In the genomic region with DNA sequence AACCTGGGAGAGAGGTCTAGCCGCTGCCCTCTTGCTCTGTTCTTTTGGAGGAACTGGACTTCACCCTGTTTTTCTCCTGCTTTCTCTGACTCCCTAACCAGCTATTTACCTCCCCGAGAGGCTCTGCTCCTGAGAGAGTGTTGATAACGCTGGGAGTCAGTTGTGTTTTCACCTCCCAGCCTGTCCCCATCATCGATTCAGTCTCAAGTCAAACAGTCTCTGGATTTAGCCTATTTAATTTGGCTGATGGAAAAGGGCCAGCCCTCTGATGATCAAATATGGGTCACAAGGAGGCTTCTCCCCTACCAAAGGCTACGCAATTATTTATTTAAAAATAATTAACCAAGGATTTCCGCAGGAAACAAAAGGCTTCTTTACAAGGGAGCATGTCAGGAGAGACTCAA, we compare ENCODE assay signal across 19 cellular contexts. TPM values are rescaled to one million over a fixed set of nuclear protein-coding genes. Genes with fewer than 3 reads are reported as not detected.
"Had no signal": no experiment of that assay in that cellular context is flagged by ENCODE, and none has a peak within 500 bp of the region (broad histone marks: within the 10 kb centered on the region; RNA-seq: fewer than 3 reads in every experiment).

No MANE protein-coding gene starts in this region.

- H3K4me3 ChIP-seq: prostate gland had no signal

- H3K27me3 ChIP-seq: brain microvascular endothelial cell had no signal

- DNase-seq: activated CD4-positive, alpha-beta T cell treated with anti-CD3 and anti-CD28 coated beads, Interleukin-2, amount 50 U/mL, for 1 hour; activated CD4-positive, CD25-positive, alpha-beta regulatory T cell; amygdala; brain microvascular endothelial cell; effector memory CD8-positive, alpha-beta T cell; erythroblast; hippocampal formation; kidney glomerular epithelial cell; naive thymus-derived CD8-positive, alpha-beta T cell; stimulated activated CD4-positive, alpha-beta T cell treated with anti-CD3 and anti-CD28 coated beads, Interleukin-12 subunit alpha, Interleukin-12 subunit beta, amount 100 ng/mL, for 4 hours; stimulated activated naive CD4-positive, alpha-beta T cell; T-helper 17 cell had no signal

- H3K9me3 ChIP-seq: neutrophil, prostate gland had no signal

- ATAC-seq: effector memory CD8-positive, alpha-beta T cell; naive thymus-derived CD8-positive, alpha-beta T cell; sciatic nerve; T-helper 17 cell had no signal

- H3K4me3 Mint-ChIP-seq: activated naive CD4-positive, alpha-beta T cell treated with anti-CD3 and anti-CD28 coated beads, Interleukin-2, amount 50 U/mL, for 24 hours; dendritic cell treated with granulocyte-macrophage colony-stimulating factor and Interleukin-4, amounts not matched to agents 40 ng/mL and 50 ng/mL, for 4 days; effector memory CD8-positive, alpha-beta T cell; naive thymus-derived CD8-positive, alpha-beta T cell; T-helper 17 cell had no signal

- H3K36me3 ChIP-seq: brain microvascular endothelial cell, neutrophil, prostate gland had no signal

- H3K27ac Mint-ChIP-seq: activated naive CD4-positive, alpha-beta T cell treated with anti-CD3 and anti-CD28 coated beads, Interleukin-2, amount 50 U/mL, for 24 hours; dendritic cell treated with granulocyte-macrophage colony-stimulating factor and Interleukin-4, amounts not matched to agents 40 ng/mL and 50 ng/mL, for 4 days; effector memory CD8-positive, alpha-beta T cell; naive thymus-derived CD8-positive, alpha-beta T cell; T-helper 17 cell had no signal

- H3K27ac ChIP-seq: brain microvascular endothelial cell, neutrophil, prostate gland had no signal

- H3K9me3 Mint-ChIP-seq: activated naive CD4-positive, alpha-beta T cell treated with anti-CD3 and anti-CD28 coated beads, Interleukin-2, amount 50 U/mL, for 24 hours; dendritic cell treated with granulocyte-macrophage colony-stimulating factor and Interleukin-4, amounts not matched to agents 40 ng/mL and 50 ng/mL, for 4 days; effector memory CD8-positive, alpha-beta T cell; naive thymus-derived CD8-positive, alpha-beta T cell had no signal

- H3K36me3 Mint-ChIP-seq: activated naive CD4-positive, alpha-beta T cell treated with anti-CD3 and anti-CD28 coated beads, Interleukin-2, amount 50 U/mL, for 24 hours; naive thymus-derived CD8-positive, alpha-beta T cell had no signal

RNA-seq across cellular contexts. Expression of gene HNF1B, which starts 31.8 kb away (rescaled TPM):
- total RNA-seq: lung microvascular endothelial cell; mononuclear cell; naive thymus-derived CD8-positive, alpha-beta T cell; sciatic nerve; T-helper 17 cell had no signal
